Comparison of ENCODE assay signal across 9 cellular contexts in the genomic region with DNA sequence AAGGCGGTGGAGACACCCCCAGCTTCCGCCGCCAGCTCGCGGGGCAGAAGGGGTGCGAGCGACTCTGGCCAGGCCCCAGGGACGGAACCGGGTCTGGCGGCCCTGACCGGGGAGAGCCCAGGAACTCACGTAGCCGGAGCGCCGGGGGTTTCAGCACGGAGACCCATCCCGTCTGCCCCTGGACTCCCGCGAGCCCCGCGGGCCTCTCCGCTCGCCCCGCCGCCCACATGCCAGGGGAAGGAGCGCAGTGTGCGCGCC. TPM values are rescaled to one million over a fixed set of nuclear protein-coding genes. Genes with fewer than 3 reads are reported as not detected.
DNase-seq lines count a peak whose midpoint lies in the region; ATAC-seq and TF ChIP-seq lines count a peak whose summit lies in the region.
"Not testable (repeated sequence)": the region's sequence is repeated elsewhere in the genome, so short reads cannot be mapped to it uniquely, and the experiment has no call there.
"Had no signal": no experiment of that assay in that cellular context is flagged by ENCODE, and none has a peak within 500 bp of the region (broad histone marks: within the 10 kb centered on the region; RNA-seq: fewer than 3 reads in every experiment).

No MANE protein-coding gene starts in this region.

- H3K9me3 Mint-ChIP-seq in activated naive CD4-positive, alpha-beta T cell treated with anti-CD3 and anti-CD28 coated beads, Interleukin-2, amount 10 ng/mL, durations not matched to agents 7 days and 5 days; naive thymus-derived CD8-positive, alpha-beta T cell: not testable (repeated sequence)

- RAD21 ChIA-PET in HCT116 (lab: Charles Lee; ENCODE audit: low non-redundant PET in 1 of 2, low total read pairs in 2 of 2, uncharacterized antibody in 2 of 2, unreplicated experiment in 2 of 2), result not testable (repeated sequence)

- H3K36me3 Mint-ChIP-seq in activated naive CD4-positive, alpha-beta T cell treated with anti-CD3 and anti-CD28 coated beads, Interleukin-2, amount 10 ng/mL, durations not matched to agents 7 days and 5 days; naive thymus-derived CD8-positive, alpha-beta T cell: not testable (repeated sequence)

- 0% methylated on average over 28 of the region's 28 CpGs for WGBS in ectodermal cell, 2 experiments
- no CpG with 5 or more reads among the region's 28 CpGs for WGBS in iPS DF 6.9 (ENCODE audit: insufficient coverage, insufficient read length)
- WGBS in spleen, 5 donors, result 0 to 1% (median 0%) methylated on average over 1 to 28 of the region's 28 CpGs

- peaks cover 23% of the 10 kb centered on the region for H3K27me3 Mint-ChIP-seq in activated naive CD4-positive, alpha-beta T cell treated with anti-CD3 and anti-CD28 coated beads, Interleukin-2, amount 10 ng/mL, durations not matched to agents 7 days and 5 days
- not testable (repeated sequence) for H3K27me3 Mint-ChIP-seq in naive thymus-derived CD8-positive, alpha-beta T cell

- H3K4me1 ChIP-seq in HCT116 (ENCODE audit: control insufficient read depth in 1 of 2, insufficient read depth in 2 of 2, low read length in 2 of 2) (peaks cover 8 to 35% of the 10 kb centered on the region in 2 experiments), spleen (peaks cover 0 to 17% (median 8%) of the 10 kb centered on the region in 6 donors)
- H3K4me1 ChIP-seq in ectodermal cell (ENCODE audit: control insufficient read depth, insufficient read depth, low read length); iPS DF 6.9 (ENCODE audit: control insufficient read depth, insufficient read depth, low read length): not testable (repeated sequence)

- not testable (repeated sequence) for H3K79me2 ChIP-seq in HCT116 (ENCODE audit: insufficient read depth, low read length)

- 0 out of 2 replicates have a peak, but pooled peaks have one; percentile 3 for ATAC-seq in HCT116
- ATAC-seq in naive thymus-derived CD8-positive, alpha-beta T cell, result peak in 1 of 2 donors; percentile 16

- H4K20me1 ChIP-seq in HCT116 (ENCODE audit: insufficient read depth), result not testable (repeated sequence)

- H3K4me2 ChIP-seq in HCT116 (ENCODE audit: low read length), result peak overlapping the region; percentile 88

- not testable (repeated sequence) for H3K9me3 ChIP-seq in HCT116 (ENCODE audit: control insufficient read depth in 1 of 2, insufficient read depth in 1 of 2, low read depth in 1 of 2, low read length in 2 of 2); ectodermal cell (ENCODE audit: control insufficient read depth, low read length); iPS DF 6.9 (ENCODE audit: control insufficient read depth, insufficient read depth, low read length); spleen

- H3K4me3 Mint-ChIP-seq in activated naive CD4-positive, alpha-beta T cell treated with anti-CD3 and anti-CD28 coated beads, Interleukin-2, amount 10 ng/mL, durations not matched to agents 7 days and 5 days, result peak overlapping the region; percentile 91
- peak overlapping the region; percentile 80 to 99 (median 97) for H3K4me3 Mint-ChIP-seq in naive thymus-derived CD8-positive, alpha-beta T cell

- H3K9me2 ChIP-seq in HCT116 (ENCODE audit: insufficient read depth), result not testable (repeated sequence)

- not testable (repeated sequence) for BruUV-seq in HCT116 (replicated peaks; lab: Mats Ljungman, UMichigan)

- POLR2A ChIA-PET in HCT116 (lab: Charles Lee); RWPE1 (lab: Yijun Ruan, JAX; ENCODE audit: low non-redundant PET); naive thymus-derived CD8-positive, alpha-beta T cell (lab: Charles Lee): not testable (repeated sequence)

- TF ChIP-seq RAD21 in HCT116 (IDR thresholded peaks at IDR 0.05; ENCODE audit: low read depth), result not testable (repeated sequence)

- DNase-seq in AG20443 (ENCODE audit: low spot score), result peak; percentile 9
- DNase-seq in HCT116 (ENCODE audit: low read depth, low spot score); RWPE1 (ENCODE audit: low spot score); activated naive CD4-positive, alpha-beta T cell treated with anti-CD3 and anti-CD28 coated beads, Interleukin-2, amount 10 ng/mL, durations not matched to agents 7 days and 5 days; iPS DF 6.9 (ENCODE audit: low read depth, low spot score); spleen: not testable (repeated sequence)
- DNase-seq in naive thymus-derived CD8-positive, alpha-beta T cell, result peak in 1 of 10 donors; percentile 13

- H3K27me3 ChIP-seq in HCT116 (ENCODE audit: insufficient read depth, low read length); ectodermal cell (ENCODE audit: control insufficient read depth, insufficient read depth, low read length, poor library complexity, severe bottlenecking); iPS DF 6.9 (ENCODE audit: control insufficient read depth, insufficient read depth, low read length); spleen (replicated peaks in 1 of 7): not testable (repeated sequence)

- H3K27ac Mint-ChIP-seq in activated naive CD4-positive, alpha-beta T cell treated with anti-CD3 and anti-CD28 coated beads, Interleukin-2, amount 10 ng/mL, durations not matched to agents 7 days and 5 days, result peak overlapping the region; percentile 76
- H3K27ac Mint-ChIP-seq in naive thymus-derived CD8-positive, alpha-beta T cell, result peak overlapping the region in 9 of 10 donors; percentile 71 to 99 (median 85)

- not testable (repeated sequence) for H2AFZ ChIP-seq in HCT116 (ENCODE audit: low read depth, low read length, poor library complexity, severe bottlenecking)

- not testable (repeated sequence) for TF ChIP-seq CTCF in HCT116 (IDR thresholded peaks at IDR 0.05 in 2 of 3, conservative IDR thresholded peaks at IDR 0.05 in 1 of 3; ENCODE audit: borderline replicate concordance in 1 of 3, insufficient read depth in 1 of 3, low read depth in 2 of 3, low read length in 2 of 3); RWPE1 (conservative IDR thresholded peaks at IDR 0.05; ENCODE audit: low read depth); spleen (IDR thresholded peaks at IDR 0.05 in 8 of 11, conservative IDR thresholded peaks at IDR 0.05 in 3 of 11)

- H3K4me1 Mint-ChIP-seq in activated naive CD4-positive, alpha-beta T cell treated with anti-CD3 and anti-CD28 coated beads, Interleukin-2, amount 10 ng/mL, durations not matched to agents 7 days and 5 days, result peaks cover 21% of the 10 kb centered on the region
- H3K4me1 Mint-ChIP-seq in naive thymus-derived CD8-positive, alpha-beta T cell, result peaks cover 3 to 15% (median 12%) of the 10 kb centered on the region in 4 donors

- TF ChIP-seq POLR2A in HCT116 (IDR thresholded peaks at IDR 0.05; ENCODE audit: borderline replicate concordance, extremely low read depth, insufficient read depth, insufficient read length); spleen (IDR thresholded peaks at IDR 0.05): not testable (repeated sequence)

- intact Hi-C loops in HCT116 (cut with micrococcal nuclease); spleen (cut with DNase I; ENCODE audit: low total_unique reads): not testable (repeated sequence)

- H3K36me3 ChIP-seq in HCT116 (ENCODE audit: control insufficient read depth in 1 of 2, insufficient read depth in 2 of 2, low read length in 2 of 2); ectodermal cell (ENCODE audit: control insufficient read depth, insufficient read depth, low read length); iPS DF 6.9 (ENCODE audit: control insufficient read depth, insufficient read depth, low read length); spleen: not testable (repeated sequence)

- H3K4me3 ChIP-seq in HCT116 (replicated peaks in 1 of 2; ENCODE audit: low read depth in 1 of 2, low read length in 2 of 2) (peak overlapping the region; percentile 71 to 80), ectodermal cell (ENCODE audit: insufficient read depth, low read depth, low read length) (peak overlapping the region; percentile 68), iPS DF 6.9 (ENCODE audit: low read length) (peak overlapping the region; percentile 76; the same call in 1 of the 2 replicates), spleen (peak overlapping the region; percentile 64 to 97 (median 86))

- peak overlapping the region; percentile 92 for H3K9ac ChIP-seq in HCT116 (ENCODE audit: low read length)

- CTCF ChIA-PET in HCT116 (lab: Charles Lee), result interaction anchor here (1.3 kb wide), 1 partner anchor 11 kb away, joined by 5 read pairs; no protein-coding TSS in a partner anchor
- CTCF ChIA-PET in RWPE1 (lab: Yijun Ruan, JAX); activated naive CD4-positive, alpha-beta T cell treated with anti-CD3 and anti-CD28 coated beads, Interleukin-2, amount 10 ng/mL, durations not matched to agents 7 days and 5 days (lab: Charles Lee): not testable (repeated sequence)

- H3K27ac ChIP-seq in HCT116 (ENCODE audit: low read depth, low read length), result peak overlapping the region; percentile 74
- H3K27ac ChIP-seq in RWPE1, result peak overlapping the region; percentile 75
- H3K27ac ChIP-seq in ectodermal cell (ENCODE audit: insufficient read depth, low read depth, low read length, poor library complexity, severe bottlenecking); iPS DF 6.9 (ENCODE audit: low read length): not testable (repeated sequence)
- peak overlapping the region in 7 of 8 donors; percentile 27 to 92 (median 86) for H3K27ac ChIP-seq in spleen

TF ChIP-seq in HCT116, 20 proteins besides CTCF, POLR2A, EP300 and RAD21:
- peak; percentile 52; the same call in 1 of the 2 replicates for TF ChIP-seq ZFX (IDR thresholded peaks at IDR 0.05)

RNA-seq across cellular contexts. Expression of gene FAM90A1, which starts 15.1 kb away (rescaled TPM):
- total RNA-seq in HCT116 (2021; ENCODE audit: unreplicated experiment), result 0.64 TPM
- polyA plus RNA-seq in HCT116 (2012), result 0.34 and 0.66 TPM in 2 replicates
- polyA plus RNA-seq in ectodermal cell (2013, experiment 1 of 4), result not detected
- polyA plus RNA-seq in ectodermal cell (2013, experiment 2 of 4), result 0.12 TPM
- not detected for polyA plus RNA-seq in ectodermal cell (2013, experiment 3 of 4)
- not detected for polyA plus RNA-seq in ectodermal cell (2013, experiment 4 of 4)
- not detected for total RNA-seq in naive thymus-derived CD8-positive, alpha-beta T cell
- under 1 TPM in 1 of 3 donors, not detected in 2; 0.22 TPM for polyA plus RNA-seq in naive thymus-derived CD8-positive, alpha-beta T cell
- total RNA-seq in spleen, result under 1 TPM in 5 of 7 donors, not detected in 2; 0.14 to 0.73 (median 0.19) TPM
- under 1 TPM; 0.20 to 0.35 (median 0.32) TPM for polyA plus RNA-seq in spleen
- total RNA-seq: dermis microvascular lymphatic vessel endothelial cell had no signal
